In genomic region chr7:17054206-17054605, GRCh38 we compare ENCODE assay signal across 26 cellular contexts.
"Had no signal": no experiment of that assay in that cellular context is flagged by ENCODE, and none has a peak within 500 bp of the region (broad histone marks: within the 10 kb centered on the region; RNA-seq: fewer than 3 reads in every experiment).

No MANE protein-coding gene starts in this region.

- H3K27ac ChIP-seq: ascending aorta, cardiac muscle cell, Peyer's patch, SJSA1 had no signal

- H3K27me3 ChIP-seq: ascending aorta, cardiac muscle cell, Peyer's patch, SJSA1 had no signal

- ATAC-seq: activated CD8-positive, alpha-beta T cell treated with anti-CD3 and anti-CD28 coated beads, Interleukin-2, amount 10 ng/mL, durations not matched to agents 7 days and 5 days; SK-N-SH treated with all-trans-retinoic acid at 6 μM for 48 hours; WTC11 had no signal

- H3K4me1 ChIP-seq: ascending aorta, Peyer's patch had no signal

- DNase-seq: activated CD4-positive, alpha-beta T cell treated with anti-CD3 and anti-CD28 coated beads for 48 hours; activated CD4-positive, alpha-beta T cell treated with anti-CD3 and anti-CD28 coated beads, Interleukin-2, amount 50 U/mL, for 4 hours; activated CD4-positive, CD25-positive, alpha-beta regulatory T cell treated with anti-CD3 and anti-CD28 coated beads, Interleukin-2, amount 50 U/mL, for 72 hours; activated CD8-positive, alpha-beta memory T cell treated with anti-CD3 and anti-CD28 coated beads, Interleukin-2, amount 50 U/mL, for 48 hours; activated CD8-positive, alpha-beta T cell treated with anti-CD3 and anti-CD28 coated beads, Interleukin-2, amount 10 ng/mL, durations not matched to agents 7 days and 5 days; activated effector memory CD4-positive, alpha-beta T cell treated with Interleukin-2 at 50 U/mL for 16 hours; activated naive CD4-positive, alpha-beta T cell; activated T-cell treated with anti-CD3 and anti-CD28 coated beads, Interleukin-2, amount 50 U/mL, for 1 hour; amniotic stem cell; cerebellar nuclear complex; KG1; NCI-H1105; NCI-H1436; NCI-H1694 treated with DMSO at 0.1 percent for 48 hours; NCI-H2029 treated with DMSO at 0.1 percent for 48 hours; NCI-H510A treated with DMSO at 0.1 percent for 48 hours; NCI-H69; Peyer's patch; SHP77; SW 1271; T-helper 9 cell had no signal

- H3K4me3 ChIP-seq: ascending aorta, cardiac muscle cell, Peyer's patch, SJSA1 had no signal

- H3K36me3 ChIP-seq: ascending aorta, cardiac muscle cell, Peyer's patch, SJSA1 had no signal

- H3K9me3 ChIP-seq: ascending aorta, Peyer's patch had no signal
